1 cellular context compared by ENCODE assay signal in genomic region chr3:7241584-7242302, GRCh38.
TF ChIP-seq lines count a peak whose summit lies in the region.

No MANE protein-coding gene starts in this region.

TF ChIP-seq in HepG2, 621 proteins besides CTCF, POLR2A, EP300 and RAD21 (continued from another document):
- TF ChIP-seq ATF6 (CRISPR knock-in tag; conservative IDR thresholded peaks at IDR 0.05) (no peak), ZNF143 (CRISPR knock-in tag; IDR thresholded peaks at IDR 0.05) (no peak), TCF7 (IDR thresholded peaks at IDR 0.05; ENCODE audit: low read depth) (no peak), ZNF83 (CRISPR knock-in tag; IDR thresholded peaks at IDR 0.05; ENCODE audit: borderline replicate concordance) (no peak), NPAS2 (CRISPR knock-in tag; IDR thresholded peaks at IDR 0.05; ENCODE audit: borderline replicate concordance) (no peak), ZNF121 (CRISPR knock-in tag; IDR thresholded peaks at IDR 0.05) (no peak), GATAD2A (CRISPR knock-in tag; IDR thresholded peaks at IDR 0.05) (no peak), FOXP1 (IDR thresholded peaks at IDR 0.05) (no peak), FOXP1 (CRISPR knock-in tag; IDR thresholded peaks at IDR 0.05) (no peak), ZNF747 (CRISPR knock-in tag; IDR thresholded peaks at IDR 0.05; ENCODE audit: borderline replicate concordance) (no peak)
